22 cellular contexts compared by ENCODE assay signal in the genomic region with DNA sequence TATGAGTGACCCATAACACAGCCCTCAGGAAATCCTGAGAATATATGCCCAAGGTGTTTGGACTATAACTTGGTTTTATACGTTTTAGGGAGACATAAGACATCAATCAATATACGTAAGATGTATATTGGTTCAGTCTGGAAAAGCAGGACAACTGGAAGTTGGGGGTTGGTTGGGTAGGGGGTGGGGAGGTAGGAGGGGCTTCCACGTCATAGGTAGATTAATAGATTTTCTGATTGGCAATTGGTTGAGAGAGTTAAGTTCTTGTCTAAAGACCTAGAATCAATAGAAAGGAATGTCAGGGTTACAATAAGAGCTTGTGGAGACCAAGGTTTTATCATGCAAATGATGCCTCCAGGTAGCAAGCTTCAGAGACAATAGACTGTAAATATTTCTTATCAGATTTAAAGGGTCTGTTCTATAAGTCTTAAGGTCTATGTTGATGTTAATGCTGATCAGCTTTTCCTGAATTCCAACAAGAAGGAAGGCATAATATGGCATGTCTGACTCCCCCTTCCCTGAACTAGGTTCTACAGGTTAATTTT.
"Had no signal": no experiment of that assay in that cellular context is flagged by ENCODE, and none has a peak within 500 bp of the region (broad histone marks: within the 10 kb centered on the region; RNA-seq: fewer than 3 reads in every experiment).

No MANE protein-coding gene starts in this region.

- H3K4me3 ChIP-seq: K562 had no signal

- H3K27ac Mint-ChIP-seq: activated CD4-positive, alpha-beta memory T cell treated with anti-CD3 and anti-CD28 coated beads, Interleukin-2, amount 10 ng/mL, durations not matched to agents 7 days and 5 days; activated CD4-positive, alpha-beta T cell treated with anti-CD3 and anti-CD28 coated beads for 36 hours; activated naive CD4-positive, alpha-beta T cell treated with anti-CD3 and anti-CD28 coated beads, Interleukin-2, amount 10 ng/mL, durations not matched to agents 7 days and 5 days; activated naive CD8-positive, alpha-beta T cell treated with anti-CD3 and anti-CD28 coated beads for 36 hours; activated T-helper 17 cell treated with anti-CD3 and anti-CD28 coated beads, Interleukin-2, amount 50 U/mL, for 72 hours; T-helper 17 cell had no signal

- H3K36me3 Mint-ChIP-seq: activated naive CD4-positive, alpha-beta T cell treated with anti-CD3 and anti-CD28 coated beads, Interleukin-2, amount 10 ng/mL, durations not matched to agents 7 days and 5 days; activated naive CD8-positive, alpha-beta T cell treated with anti-CD3 and anti-CD28 coated beads for 36 hours had no signal

- ATAC-seq: activated CD4-positive, alpha-beta T cell treated with anti-CD3 and anti-CD28 coated beads for 36 hours; activated T-helper 17 cell treated with anti-CD3 and anti-CD28 coated beads, Interleukin-2, amount 50 U/mL, for 72 hours; K562; PC-3; T-helper 17 cell had no signal

- H3K4me3 Mint-ChIP-seq: activated CD4-positive, alpha-beta memory T cell treated with anti-CD3 and anti-CD28 coated beads, Interleukin-2, amount 10 ng/mL, durations not matched to agents 7 days and 5 days; activated CD4-positive, alpha-beta T cell treated with anti-CD3 and anti-CD28 coated beads for 36 hours; activated naive CD4-positive, alpha-beta T cell treated with anti-CD3 and anti-CD28 coated beads, Interleukin-2, amount 10 ng/mL, durations not matched to agents 7 days and 5 days; activated naive CD8-positive, alpha-beta T cell treated with anti-CD3 and anti-CD28 coated beads for 36 hours; activated T-helper 17 cell treated with anti-CD3 and anti-CD28 coated beads, Interleukin-2, amount 50 U/mL, for 72 hours; T-helper 17 cell had no signal

- H3K27ac ChIP-seq: VCaP had no signal

- FAIRE-seq: K562 had no signal

- H3K27me3 Mint-ChIP-seq: activated CD4-positive, alpha-beta memory T cell treated with anti-CD3 and anti-CD28 coated beads, Interleukin-2, amount 10 ng/mL, durations not matched to agents 7 days and 5 days; activated CD4-positive, alpha-beta T cell treated with anti-CD3 and anti-CD28 coated beads for 36 hours; activated naive CD4-positive, alpha-beta T cell treated with anti-CD3 and anti-CD28 coated beads, Interleukin-2, amount 10 ng/mL, durations not matched to agents 7 days and 5 days; activated naive CD8-positive, alpha-beta T cell treated with anti-CD3 and anti-CD28 coated beads for 36 hours; activated T-helper 17 cell treated with anti-CD3 and anti-CD28 coated beads, Interleukin-2, amount 50 U/mL, for 72 hours; T-helper 17 cell had no signal

- H3K4me1 Mint-ChIP-seq: activated CD4-positive, alpha-beta memory T cell treated with anti-CD3 and anti-CD28 coated beads, Interleukin-2, amount 10 ng/mL, durations not matched to agents 7 days and 5 days; activated CD4-positive, alpha-beta T cell treated with anti-CD3 and anti-CD28 coated beads for 36 hours; activated naive CD4-positive, alpha-beta T cell treated with anti-CD3 and anti-CD28 coated beads, Interleukin-2, amount 10 ng/mL, durations not matched to agents 7 days and 5 days; activated naive CD8-positive, alpha-beta T cell treated with anti-CD3 and anti-CD28 coated beads for 36 hours; activated T-helper 17 cell treated with anti-CD3 and anti-CD28 coated beads, Interleukin-2, amount 50 U/mL, for 72 hours; T-helper 17 cell had no signal

- DNase-seq: activated CD4-positive, alpha-beta memory T cell treated with anti-CD3 and anti-CD28 coated beads, Interleukin-2, amount 10 ng/mL, durations not matched to agents 7 days and 5 days; activated CD4-positive, alpha-beta T cell treated with anti-CD3 and anti-CD28 coated beads for 36 hours; activated CD4-positive, alpha-beta T cell treated with anti-CD3 and anti-CD28 coated beads, Interleukin-2, amount 50 U/mL, for 1 hour; activated gamma-delta T cell; activated naive CD4-positive, alpha-beta T cell treated with anti-CD3 and anti-CD28 coated beads, Interleukin-2, amount 10 ng/mL, durations not matched to agents 7 days and 5 days; activated naive CD8-positive, alpha-beta T cell treated with anti-CD3 and anti-CD28 coated beads for 36 hours; activated T-cell treated with anti-CD3 and anti-CD28 coated beads for 4 hours; activated T-cell treated with anti-CD3 and anti-CD28 coated beads, Interleukin-2, amount 50 U/mL, for 48 hours; Karpas-422; MM.1S; NCI-H146; NCI-H187 treated with DMSO at 0.1 percent for 48 hours; NCI-H2081 treated with DMSO at 0.1 percent for 48 hours; NCI-H446; NCI-H524; PC-3; SHP77 treated with DMSO at 0.1 percent for 48 hours; T-helper 17 cell; T1000 had no signal
